9 cellular contexts compared by ENCODE assay signal in the genomic region with DNA sequence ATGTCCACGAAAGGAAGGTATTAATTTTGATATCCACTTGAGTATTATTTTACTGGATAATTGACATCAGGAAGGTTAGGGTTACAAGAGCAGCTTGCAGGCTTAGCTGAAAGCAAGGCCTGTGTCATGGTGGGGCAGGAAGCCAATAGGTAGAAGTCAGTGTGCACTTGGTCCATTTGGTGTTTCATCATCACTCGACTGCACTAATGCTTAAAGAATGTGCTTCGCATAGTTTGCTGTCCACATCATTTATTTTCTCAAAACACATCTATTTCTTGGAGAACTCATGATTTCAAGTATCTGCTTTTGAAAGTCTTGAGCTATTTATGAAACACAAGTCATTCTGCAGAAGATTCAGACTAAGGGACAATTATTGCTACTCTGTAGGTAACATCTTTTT. TPM values are rescaled to one million over a fixed set of nuclear protein-coding genes. Genes with fewer than 3 reads are reported as not detected.
A peak's percentile ranks its signal among the peaks of the same experiment; 100 is the strongest.
DNase-seq lines count a peak whose midpoint lies in the region; ATAC-seq and TF ChIP-seq lines count a peak whose summit lies in the region.
"Had no signal": no experiment of that assay in that cellular context is flagged by ENCODE, and none has a peak within 500 bp of the region (broad histone marks: within the 10 kb centered on the region; RNA-seq: fewer than 3 reads in every experiment).

No MANE protein-coding gene starts in this region.

- peaks cover 27% of the 10 kb centered on the region for H3K9me3 Mint-ChIP-seq in HFFc6
- peaks cover 8% of the 10 kb centered on the region for H3K9me3 Mint-ChIP-seq in activated CD8-positive, alpha-beta T cell treated with anti-CD3 and anti-CD28 coated beads, Interleukin-2, amount 10 ng/mL, durations not matched to agents 7 days and 5 days (ENCODE audit: insufficient read depth)

- H3K9me3 ChIP-seq in left ventricle myocardium inferior (replicated peaks) = peaks cover 27% of the 10 kb centered on the region

- peaks cover 18% of the 10 kb centered on the region for H3K36me3 Mint-ChIP-seq in HFFc6 (ENCODE audit: low read depth)
- peaks cover 2% of the 10 kb centered on the region for H3K36me3 Mint-ChIP-seq in activated CD8-positive, alpha-beta T cell treated with anti-CD3 and anti-CD28 coated beads, Interleukin-2, amount 10 ng/mL, durations not matched to agents 7 days and 5 days (ENCODE audit: low read depth)

- H3K27ac ChIP-seq in left ventricle myocardium inferior (replicated peaks) = no peak overlapping the region

- no peak for TF ChIP-seq CTCF in HFFc6 (IDR thresholded peaks at IDR 0.05)
- no peak for TF ChIP-seq CTCF in left ventricle myocardium inferior (IDR thresholded peaks at IDR 0.05; ENCODE audit: borderline replicate concordance)

- no peak overlapping the region for H3K4me3 ChIP-seq in left ventricle myocardium inferior

- ATAC-seq in HG03378 (IDR thresholded peaks at IDR 0.05; ENCODE audit: unreplicated experiment) = no peak
- no peak for ATAC-seq in activated CD8-positive, alpha-beta T cell treated with anti-CD3 and anti-CD28 coated beads, Interleukin-2, amount 10 ng/mL, durations not matched to agents 7 days and 5 days

- H3K4me1 Mint-ChIP-seq in HFFc6 (ENCODE audit: low read depth) = peaks cover 57% of the 10 kb centered on the region
- H3K4me1 Mint-ChIP-seq in activated CD8-positive, alpha-beta T cell treated with anti-CD3 and anti-CD28 coated beads, Interleukin-2, amount 10 ng/mL, durations not matched to agents 7 days and 5 days (ENCODE audit: low read depth) = no peaks in the 10 kb centered on the region

- H3K4me1 ChIP-seq in left ventricle myocardium inferior = no peaks in the 10 kb centered on the region

- H3K27ac Mint-ChIP-seq in HFFc6 = peak overlapping the region; percentile 62
- no peak overlapping the region for H3K27ac Mint-ChIP-seq in activated CD8-positive, alpha-beta T cell treated with anti-CD3 and anti-CD28 coated beads, Interleukin-2, amount 10 ng/mL, durations not matched to agents 7 days and 5 days

- no peak overlapping the region for H3K4me3 Mint-ChIP-seq in HFFc6
- no peak overlapping the region for H3K4me3 Mint-ChIP-seq in activated CD8-positive, alpha-beta T cell treated with anti-CD3 and anti-CD28 coated beads, Interleukin-2, amount 10 ng/mL, durations not matched to agents 7 days and 5 days

- no peaks in the 10 kb centered on the region for H3K27me3 Mint-ChIP-seq in HFFc6 (ENCODE audit: insufficient read depth)
- no peaks in the 10 kb centered on the region for H3K27me3 Mint-ChIP-seq in activated CD8-positive, alpha-beta T cell treated with anti-CD3 and anti-CD28 coated beads, Interleukin-2, amount 10 ng/mL, durations not matched to agents 7 days and 5 days (ENCODE audit: low read depth)

- CTCF ChIA-PET in activated CD8-positive, alpha-beta T cell treated with anti-CD3 and anti-CD28 coated beads, Interleukin-2, amount 10 ng/mL, durations not matched to agents 7 days and 5 days (lab: Charles Lee) = no interaction called here

- DNase-seq in HFFc6 (peak; percentile 94), amniotic epithelial cell (ENCODE audit: low read depth) (peak; percentile 99), left ventricle myocardium inferior (peak; percentile 51), smooth muscle cell of the brain vasculature (ENCODE audit: low read depth, low spot score) (peak; percentile 67), inferior parietal cortex (ENCODE audit: extremely low spot score) (no peak), NCI-H1930 (lab: John Stamatoyannopoulos, UW) (no peak)
- no peak for DNase-seq in activated CD8-positive, alpha-beta T cell treated with anti-CD3 and anti-CD28 coated beads, Interleukin-2, amount 10 ng/mL, durations not matched to agents 7 days and 5 days
- DNase-seq: activated CD4-positive, alpha-beta T cell treated with anti-CD3 and anti-CD28 coated beads for 48 hours had no signal

- intact Hi-C loops in left ventricle myocardium inferior (cut with micrococcal nuclease) = no loop called here

- POLR2A ChIA-PET in activated CD8-positive, alpha-beta T cell treated with anti-CD3 and anti-CD28 coated beads, Interleukin-2, amount 10 ng/mL, durations not matched to agents 7 days and 5 days (lab: Charles Lee) = no interaction called here

- no peaks in the 10 kb centered on the region for H3K27me3 ChIP-seq in left ventricle myocardium inferior (ENCODE audit: low read depth)

- H3K36me3 ChIP-seq in left ventricle myocardium inferior = no peaks in the 10 kb centered on the region

RNA-seq across cellular contexts. Expression of a gene that starts 59.6 kb away (rescaled TPM):
- total RNA-seq in HFFc6 (2021; fragmentation: NEBNext Ultra II Directional; extraction: Animal tissue kit (Norgen Biotek cat#: 25700)) = not detected
- 2.2 TPM for total RNA-seq in left ventricle myocardium inferior
- not detected for total RNA-seq in activated CD8-positive, alpha-beta T cell treated with anti-CD3 and anti-CD28 coated beads, Interleukin-2, amount 10 ng/mL, durations not matched to agents 7 days and 5 days

Comparison
In these comparisons a context has a peak if more than half of its experiments do, and no peak if none do; other contexts are left out.
1. DNase-seq: peak in HFFc6 (single experiment), amniotic epithelial cell (single experiment), left ventricle myocardium inferior (single experiment) and smooth muscle cell of the brain vasculature (single experiment); none in inferior parietal cortex (single experiment), NCI-H1930 (0 of 2) and activated CD8-positive, alpha-beta T cell treated with anti-CD3 and anti-CD28 coated beads, Interleukin-2, amount 10 ng/mL, durations not matched to agents 7 days and 5 days (single experiment).